ENCODE assay signal across 7 cellular contexts in the genomic region with DNA sequence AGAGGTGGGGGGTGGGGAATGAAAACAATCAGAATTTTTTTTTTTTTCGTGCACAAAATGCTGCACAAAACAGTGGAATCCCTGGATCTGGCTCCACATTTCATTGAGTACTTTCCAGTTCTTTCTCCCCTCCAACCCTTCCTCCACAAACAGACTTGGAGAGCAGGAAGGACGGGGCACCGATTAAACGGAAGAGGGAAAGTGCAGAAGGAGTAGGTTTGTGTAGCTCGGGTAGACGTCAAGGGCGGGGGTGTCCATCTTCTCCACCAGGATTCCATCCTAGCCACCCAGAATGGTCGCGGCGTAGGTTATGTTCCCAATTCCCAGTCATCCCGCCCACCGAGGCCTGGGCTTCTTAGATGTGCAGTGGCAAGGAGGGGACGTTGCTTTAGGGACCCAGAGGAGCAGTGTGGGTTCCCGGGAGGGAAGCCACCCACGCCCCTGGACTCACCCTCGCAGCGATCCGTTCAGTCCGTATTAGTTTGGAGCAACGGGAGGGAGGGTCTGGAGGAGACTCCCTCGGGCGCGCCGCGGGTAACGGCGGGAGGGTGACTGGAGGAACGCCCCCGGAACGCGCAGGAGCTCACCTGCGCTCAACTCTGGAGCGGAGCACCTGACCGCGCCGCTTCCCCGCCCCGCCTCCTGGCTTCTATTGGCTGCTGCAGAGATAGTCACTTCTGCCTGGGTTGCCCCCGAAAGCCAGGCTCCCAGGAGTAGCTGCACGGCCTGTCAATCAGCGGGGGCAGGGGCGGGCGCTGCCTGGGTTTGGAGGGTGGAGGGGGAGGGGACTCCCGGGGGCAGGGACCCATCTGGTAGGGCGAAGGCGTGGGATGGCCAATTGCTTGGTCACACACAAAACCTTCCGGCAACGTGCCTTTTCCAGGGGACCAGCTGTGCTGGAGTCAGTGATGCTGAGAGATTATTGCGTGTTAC. TPM values are rescaled to one million over a fixed set of nuclear protein-coding genes. Genes with fewer than 3 reads are reported as not detected.
DNase-seq lines count a peak whose midpoint lies in the region; ATAC-seq and TF ChIP-seq lines count a peak whose summit lies in the region.

A gene with protein sequence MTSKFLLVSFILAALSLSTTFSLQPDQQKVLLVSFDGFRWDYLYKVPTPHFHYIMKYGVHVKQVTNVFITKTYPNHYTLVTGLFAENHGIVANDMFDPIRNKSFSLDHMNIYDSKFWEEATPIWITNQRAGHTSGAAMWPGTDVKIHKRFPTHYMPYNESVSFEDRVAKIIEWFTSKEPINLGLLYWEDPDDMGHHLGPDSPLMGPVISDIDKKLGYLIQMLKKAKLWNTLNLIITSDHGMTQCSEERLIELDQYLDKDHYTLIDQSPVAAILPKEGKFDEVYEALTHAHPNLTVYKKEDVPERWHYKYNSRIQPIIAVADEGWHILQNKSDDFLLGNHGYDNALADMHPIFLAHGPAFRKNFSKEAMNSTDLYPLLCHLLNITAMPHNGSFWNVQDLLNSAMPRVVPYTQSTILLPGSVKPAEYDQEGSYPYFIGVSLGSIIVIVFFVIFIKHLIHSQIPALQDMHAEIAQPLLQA (minus strand): TSS at position 624 of the 933 bp plus-strand sequence. CDS start 2,718 bp downstream, outside the sequence.

- no peaks in the 10 kb centered on the region for H3K36me3 Mint-ChIP-seq in endothelial cell (ENCODE audit: low read depth, unreplicated experiment)

- H3K4me3 Mint-ChIP-seq in endothelial cell (ENCODE audit: unreplicated experiment): peak within 1 kb of the TSS; percentile 98

- no peaks in the 10 kb centered on the region for H3K27me3 Mint-ChIP-seq in endothelial cell (ENCODE audit: unreplicated experiment)

- H3K9me3 Mint-ChIP-seq in endothelial cell (ENCODE audit: unreplicated experiment): no peaks in the 10 kb centered on the region

- peaks cover 3% of the 10 kb centered on the region for H3K4me1 Mint-ChIP-seq in endothelial cell (ENCODE audit: unreplicated experiment)

- no peak for TF ChIP-seq CTCF in endothelial cell (IDR thresholded peaks at IDR 0.05; ENCODE audit: unreplicated experiment)

- peak within 1 kb of the TSS; percentile 36 for H3K27ac Mint-ChIP-seq in endothelial cell (ENCODE audit: unreplicated experiment)

- DNase-seq in NCI-H2227 (lab: John Stamatoyannopoulos, UW; ENCODE audit: unreplicated experiment) (peak; percentile 90), endothelial cell (ENCODE audit: low spot score) (peak; percentile 83), middle frontal gyrus (ENCODE audit: extremely low spot score, low spot score) (peak; percentile 80)
- DNase-seq in activated CD8-positive, alpha-beta memory T cell treated with anti-CD3 and anti-CD28 coated beads, Interleukin-2, amount 50 U/mL, for 1 hour (ENCODE audit: extremely low read depth): peak; percentile 47
- DNase-seq in stimulated activated CD8-positive, alpha-beta memory T cell treated with anti-CD3 and anti-CD28 coated beads, Interleukin-15, amount 100 ng/mL, for 24 hours (ENCODE audit: low read depth): peak; percentile 32

- ATAC-seq in GM18867 (IDR thresholded peaks at IDR 0.05; ENCODE audit: unreplicated experiment): peak; percentile 84
- peak; percentile 84 for ATAC-seq in HG03039 (IDR thresholded peaks at IDR 0.05; ENCODE audit: unreplicated experiment)

RNA-seq across cellular contexts. Expression of the gene that starts here (rescaled TPM):
- total RNA-seq in endothelial cell (ENCODE audit: unreplicated experiment): 4.8 TPM

Comparison
In these comparisons a context has a peak if more than half of its experiments do, and no peak if none do; other contexts are left out.
1. Peak in every context shown above with its lines: DNase-seq and ATAC-seq.
2. DNase-seq: peak in every context shown above with its lines; median percentile 90 in NCI-H2227; 83 in endothelial cell; 80 in middle frontal gyrus; 47 in activated CD8-positive, alpha-beta memory T cell treated with anti-CD3 and anti-CD28 coated beads, Interleukin-2, amount 50 U/mL, for 1 hour; 32 in stimulated activated CD8-positive, alpha-beta memory T cell treated with anti-CD3 and anti-CD28 coated beads, Interleukin-15, amount 100 ng/mL, for 24 hours.